30 cellular contexts compared by ENCODE assay signal in the genomic region with DNA sequence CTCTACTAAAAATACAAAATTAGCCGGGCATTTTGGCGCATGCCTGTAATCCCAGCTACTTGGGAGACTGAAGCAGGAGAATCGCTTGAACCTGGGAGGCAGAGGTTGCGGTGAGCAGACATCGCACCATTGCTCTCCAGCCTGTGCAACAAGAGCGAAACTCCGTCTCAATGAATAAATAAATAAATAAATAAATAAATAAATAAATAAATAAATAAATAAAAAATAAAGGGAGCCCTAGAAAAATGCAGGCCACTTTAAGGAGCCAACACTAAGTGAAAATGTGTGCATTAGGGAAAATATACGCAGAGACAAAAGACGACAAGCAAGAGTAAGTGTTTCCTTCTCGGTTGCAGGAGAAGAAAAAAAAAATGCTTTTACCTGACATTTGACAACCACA.
DNase-seq lines count a peak whose midpoint lies in the region; ATAC-seq, FAIRE-seq and TF ChIP-seq lines count a peak whose summit lies in the region.
"Had no signal": no experiment of that assay in that cellular context is flagged by ENCODE, and none has a peak within 500 bp of the region (broad histone marks: within the 10 kb centered on the region; RNA-seq: fewer than 3 reads in every experiment).

No MANE protein-coding gene starts in this region.

- no peak overlapping the region for H3K4me2 ChIP-seq in A549
- H3K4me2 ChIP-seq: BLaER1; BLaER1 treated with 17β-estradiol and CSF1 and Interleukin-3, amounts not matched to agents 10 nM and 100 nM had no signal

- no peak for TF ChIP-seq RAD21 in A549 (conservative IDR thresholded peaks at IDR 0.05 in 1 of 2, IDR thresholded peaks at IDR 0.05 in 1 of 2)

- H3K36me3 ChIP-seq in HEK293 (ENCODE audit: control insufficient read depth in 2 of 2, insufficient read depth in 1 of 2, low read length in 2 of 2) = no peaks in the 10 kb centered on the region
- H3K36me3 ChIP-seq: BE2C; BLaER1; BLaER1 treated with 17β-estradiol and CSF1 and Interleukin-3, amounts not matched to agents 10 nM and 100 nM had no signal

- WGBS in A549 (ENCODE audit: missing lambda C conversion rate) = 52% methylated on average over 10 of the region's 10 CpGs

- CTCF ChIA-PET in A549 (lab: Yijun Ruan, JAX) = no interaction called here
- CTCF ChIA-PET in HEK293 (lab: Yijun Ruan, JAX) = no interaction called here

- no peak for TF ChIP-seq CTCF in A549 (IDR thresholded peaks at IDR 0.05)
- no peak for TF ChIP-seq CTCF in HEK293 (tag by site-specific recombination; IDR thresholded peaks at IDR 0.05)

- no peak for TF ChIP-seq EP300 in A549 (IDR thresholded peaks at IDR 0.05)

- POLR2A ChIA-PET in A549 (lab: Yijun Ruan, JAX) (no interaction called here), HEK293 (lab: Yijun Ruan, JAX) (no interaction called here)

- no peak for ATAC-seq in A549
- ATAC-seq: CD8-positive, alpha-beta T cell had no signal

- H3K4me3 ChIP-seq in A549 = no peak overlapping the region
- no peak overlapping the region for H3K4me3 ChIP-seq in HEK293 (ENCODE audit: low read depth, low read length)
- H3K4me3 ChIP-seq: BLaER1; BLaER1 treated with 17β-estradiol and CSF1 and Interleukin-3, amounts not matched to agents 10 nM and 100 nM had no signal

- DNase-seq in A549 (ENCODE audit: low read depth in 1 of 2, low spot score in 1 of 2) = no peak
- DNase-seq in effector CD4-positive, alpha-beta T cell = no peak
- no peak for DNase-seq in posterior cingulate gyrus
- DNase-seq: 8988T; ACHN; AML-193; BE2C; C1 segment of cervical spinal cord; Caco-2; Calu3; CD4-positive, alpha-beta memory T cell; CD4-positive, alpha-beta T cell; CD4-positive, CD25-positive, alpha-beta regulatory T cell; CD8-positive, alpha-beta memory T cell; CD8-positive, alpha-beta T cell; COR-L47; DMS 273 treated with DMSO at 0.1 percent for 48 hours; DMS153; DMS53; DMS79; DMS79 treated with DMSO at 0.1 percent for 48 hours; DND-41; EL had no signal

- FAIRE-seq in A549 (lab: Jason Lieb, UNC) = no peak
- FAIRE-seq: A204.1, D721Med had no signal

- no peaks in the 10 kb centered on the region for H3K9me3 ChIP-seq in A549
- H3K9me3 ChIP-seq in HEK293 (ENCODE audit: control insufficient read depth, insufficient read depth, low read depth, low read length) = no peaks in the 10 kb centered on the region
- H3K9me3 ChIP-seq: BE2C; BLaER1; BLaER1 treated with 17β-estradiol and CSF1 and Interleukin-3, amounts not matched to agents 10 nM and 100 nM; Caco-2 had no signal

- H3K27ac ChIP-seq in A549 (no peak overlapping the region), HEK293 (ENCODE audit: extremely low read depth, low read depth, low read length) (no peak overlapping the region)
- H3K27ac ChIP-seq: 22Rv1; BLaER1; BLaER1 treated with 17β-estradiol and CSF1 and Interleukin-3, amounts not matched to agents 10 nM and 100 nM; C4-2B had no signal

- intact Hi-C loops in posterior cingulate gyrus (cut with DNase I) = no loop called here

- H3K4me1 ChIP-seq in A549 (no peaks in the 10 kb centered on the region), HEK293 (ENCODE audit: control insufficient read depth, insufficient read depth, low read length) (no peaks in the 10 kb centered on the region)
- H3K4me1 ChIP-seq: BE2C; BLaER1; BLaER1 treated with 17β-estradiol and CSF1 and Interleukin-3, amounts not matched to agents 10 nM and 100 nM; Caco-2 had no signal

- TF ChIP-seq POLR2A in A549 (IDR thresholded peaks at IDR 0.05; ENCODE audit: low read length) = no peak

TF ChIP-seq in A549, 52 proteins besides CTCF, POLR2A, EP300 and RAD21:
- peak; percentile 32 for TF ChIP-seq ZC3H11A (IDR thresholded peaks at IDR 0.05)
- TF ChIP-seq, protein P1, sequence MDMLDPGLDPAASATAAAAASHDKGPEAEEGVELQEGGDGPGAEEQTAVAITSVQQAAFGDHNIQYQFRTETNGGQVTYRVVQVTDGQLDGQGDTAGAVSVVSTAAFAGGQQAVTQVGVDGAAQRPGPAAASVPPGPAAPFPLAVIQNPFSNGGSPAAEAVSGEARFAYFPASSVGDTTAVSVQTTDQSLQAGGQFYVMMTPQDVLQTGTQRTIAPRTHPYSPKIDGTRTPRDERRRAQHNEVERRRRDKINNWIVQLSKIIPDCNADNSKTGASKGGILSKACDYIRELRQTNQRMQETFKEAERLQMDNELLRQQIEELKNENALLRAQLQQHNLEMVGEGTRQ (IDR thresholded peaks at IDR 0.05) = no peak
- no peak for TF ChIP-seq ESRRA (IDR thresholded peaks at IDR 0.05; ENCODE audit: borderline replicate concordance, low read length)
- TF ChIP-seq CEBPB (IDR thresholded peaks at IDR 0.05) = no peak

TF ChIP-seq in HEK293, 187 proteins besides CTCF, POLR2A, EP300 and RAD21 (continues in another document):
- no peak for TF ChIP-seq ZNF280C (tag by site-specific recombination; IDR thresholded peaks at IDR 0.05)
- 0 out of 2 replicates have a peak, but pooled peaks have one; percentile 42 for TF ChIP-seq ZNF202 (tag by site-specific recombination; IDR thresholded peaks at IDR 0.05; ENCODE audit: borderline replicate concordance)
- no peak for TF ChIP-seq ZNF549 (tag by site-specific recombination; IDR thresholded peaks at IDR 0.05)
- peak; percentile 59; the same call in 1 of the 2 replicates for TF ChIP-seq ZNF394 (tag by site-specific recombination; IDR thresholded peaks at IDR 0.05; ENCODE audit: borderline replicate concordance)
- TF ChIP-seq, protein P2, sequence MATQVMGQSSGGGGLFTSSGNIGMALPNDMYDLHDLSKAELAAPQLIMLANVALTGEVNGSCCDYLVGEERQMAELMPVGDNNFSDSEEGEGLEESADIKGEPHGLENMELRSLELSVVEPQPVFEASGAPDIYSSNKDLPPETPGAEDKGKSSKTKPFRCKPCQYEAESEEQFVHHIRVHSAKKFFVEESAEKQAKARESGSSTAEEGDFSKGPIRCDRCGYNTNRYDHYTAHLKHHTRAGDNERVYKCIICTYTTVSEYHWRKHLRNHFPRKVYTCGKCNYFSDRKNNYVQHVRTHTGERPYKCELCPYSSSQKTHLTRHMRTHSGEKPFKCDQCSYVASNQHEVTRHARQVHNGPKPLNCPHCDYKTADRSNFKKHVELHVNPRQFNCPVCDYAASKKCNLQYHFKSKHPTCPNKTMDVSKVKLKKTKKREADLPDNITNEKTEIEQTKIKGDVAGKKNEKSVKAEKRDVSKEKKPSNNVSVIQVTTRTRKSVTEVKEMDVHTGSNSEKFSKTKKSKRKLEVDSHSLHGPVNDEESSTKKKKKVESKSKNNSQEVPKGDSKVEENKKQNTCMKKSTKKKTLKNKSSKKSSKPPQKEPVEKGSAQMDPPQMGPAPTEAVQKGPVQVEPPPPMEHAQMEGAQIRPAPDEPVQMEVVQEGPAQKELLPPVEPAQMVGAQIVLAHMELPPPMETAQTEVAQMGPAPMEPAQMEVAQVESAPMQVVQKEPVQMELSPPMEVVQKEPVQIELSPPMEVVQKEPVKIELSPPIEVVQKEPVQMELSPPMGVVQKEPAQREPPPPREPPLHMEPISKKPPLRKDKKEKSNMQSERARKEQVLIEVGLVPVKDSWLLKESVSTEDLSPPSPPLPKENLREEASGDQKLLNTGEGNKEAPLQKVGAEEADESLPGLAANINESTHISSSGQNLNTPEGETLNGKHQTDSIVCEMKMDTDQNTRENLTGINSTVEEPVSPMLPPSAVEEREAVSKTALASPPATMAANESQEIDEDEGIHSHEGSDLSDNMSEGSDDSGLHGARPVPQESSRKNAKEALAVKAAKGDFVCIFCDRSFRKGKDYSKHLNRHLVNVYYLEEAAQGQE (tag by site-specific recombination; IDR thresholded peaks at IDR 0.05) = 0 out of 2 replicates have a peak, but pooled peaks have one; percentile 30
- TF ChIP-seq ZNF426 (tag by site-specific recombination; IDR thresholded peaks at IDR 0.05) = peak; percentile 62
- no peak for TF ChIP-seq SP2 (tag by site-specific recombination; IDR thresholded peaks at IDR 0.05)
